In genomic region chr19:48674921-48675824, GRCh38 we compare ENCODE assay signal across 8 cellular contexts. TPM values are rescaled to one million over a fixed set of nuclear protein-coding genes. Genes with fewer than 3 reads are reported as not detected.
A peak's percentile ranks its signal among the peaks of the same experiment; 100 is the strongest.
DNase-seq lines count a peak whose midpoint lies in the region; ATAC-seq and TF ChIP-seq lines count a peak whose summit lies in the region.

No MANE protein-coding gene starts in this region.

- DNase-seq in AG04450 (ENCODE audit: low read depth, low spot score) (no peak), GM23338 (ENCODE audit: low spot score) (peak; percentile 97), NCI-H510A treated with DMSO at 0.1 percent for 48 hours (lab: John Stamatoyannopoulos, UW) (peak; percentile 85), chondrocyte (ENCODE audit: low spot score) (no peak), left colon (peak; percentile 83)
- DNase-seq in activated CD4-positive, alpha-beta T cell treated with anti-CD3 and anti-CD28 coated beads for 4 hours = peak; percentile 67 to 79
- DNase-seq in stimulated activated CD4-positive, alpha-beta T cell treated with anti-CD3 and anti-CD28 coated beads, Interleukin-2, amount 100 ng/mL, for 4 hours (ENCODE audit: low read depth) = peak; percentile 65

- TF ChIP-seq CTCF in AG04450 (IDR thresholded peaks at IDR 0.05; ENCODE audit: low read depth, low read length) = peak; percentile 86
- TF ChIP-seq CTCF in GM23338 (conservative IDR thresholded peaks at IDR 0.05; ENCODE audit: low read depth in 2 of 2) = peak; percentile 84 to 90
- TF ChIP-seq CTCF in chondrocyte (IDR thresholded peaks at IDR 0.05) = peak; percentile 91

- H3K27ac ChIP-seq in AG04450 (ENCODE audit: low read depth, low read length) (no peak overlapping the region), GM23338 (ENCODE audit: low read depth) (no peak overlapping the region)

- no peaks in the 10 kb centered on the region for H3K36me3 ChIP-seq in GM23338 (ENCODE audit: insufficient read depth)

- H3K4me3 ChIP-seq in AG04450 (ENCODE audit: low read depth, low read length) (no peak overlapping the region), GM23338 (no peak overlapping the region; the same call in 1 of the 2 replicates)

- no peaks in the 10 kb centered on the region for H3F3A ChIP-seq in GM23338 (replicated peaks; ENCODE audit: low read depth)

- CTCF ChIA-PET in AG04450 (lab: Charles Lee) = interaction anchor here (0.5 to 2.3 kb wide), 21 partner anchors 10 to 117 kb away, joined by 3 to 22 read pairs (median 4); partner anchors contain the start of genes CA11 and FUT2

- no peaks in the 10 kb centered on the region for H3K9me2 ChIP-seq in GM23338 (ENCODE audit: insufficient read depth)

- H3K4me3 Mint-ChIP-seq in GM23338 = peak overlapping the region; percentile 33; the same call in 1 of the 3 replicates
- H3K4me3 Mint-ChIP-seq in chondrocyte (ENCODE audit: unreplicated experiment) = no peak overlapping the region

- H3K27ac Mint-ChIP-seq in GM23338 (0 out of 2 replicates have a peak overlapping the region, but pooled peaks have one; percentile 27), chondrocyte (ENCODE audit: unreplicated experiment) (no peak overlapping the region)

- no peaks in the 10 kb centered on the region for H3K36me3 Mint-ChIP-seq in GM23338 (ENCODE audit: low read depth)
- H3K36me3 Mint-ChIP-seq in chondrocyte (ENCODE audit: low read depth) = no peaks in the 10 kb centered on the region

- peak overlapping the region; percentile 75; the same call in 1 of the 2 replicates for H3K4me2 ChIP-seq in GM23338

- peaks cover 23% of the 10 kb centered on the region for H3K27me3 Mint-ChIP-seq in GM23338 (ENCODE audit: insufficient read depth, low read depth, poor library complexity)
- no peaks in the 10 kb centered on the region for H3K27me3 Mint-ChIP-seq in chondrocyte (ENCODE audit: low read depth)

- H3K79me2 ChIP-seq in GM23338 (replicated peaks; ENCODE audit: insufficient read depth) = no peaks in the 10 kb centered on the region

- peaks cover 33% of the 10 kb centered on the region for H3K4me1 Mint-ChIP-seq in GM23338
- H3K4me1 Mint-ChIP-seq in chondrocyte (ENCODE audit: low read depth) = peaks cover 7% of the 10 kb centered on the region

- H3K9me3 Mint-ChIP-seq in GM23338 = no peaks in the 10 kb centered on the region
- no peaks in the 10 kb centered on the region for H3K9me3 Mint-ChIP-seq in chondrocyte (ENCODE audit: low read depth)

- POLR2A ChIA-PET in AG04450 (lab: Yijun Ruan, JAX) = no interaction called here

- peak overlapping the region; percentile 96; the same call in 1 of the 2 replicates for H2AFZ ChIP-seq in GM23338

- peak; percentile 79 for ATAC-seq in GM23338
- ATAC-seq in left colon = peak; percentile 57
- no peak for ATAC-seq in GM19397 (IDR thresholded peaks at IDR 0.05; ENCODE audit: unreplicated experiment)

- peaks cover 7% of the 10 kb centered on the region for H3K27me3 ChIP-seq in AG04450 (ENCODE audit: control insufficient read depth, insufficient read depth, low read length)
- no peaks in the 10 kb centered on the region for H3K27me3 ChIP-seq in GM23338 (ENCODE audit: insufficient read depth)

- intact Hi-C loops in left colon (cut with DNase I, micrococcal nuclease) = no loop called here

- peaks cover 23% of the 10 kb centered on the region for H3K4me1 ChIP-seq in GM23338 (ENCODE audit: insufficient read depth)

- no peaks in the 10 kb centered on the region for H4K20me1 ChIP-seq in GM23338 (replicated peaks; ENCODE audit: insufficient read depth)

- peaks cover 3% of the 10 kb centered on the region; the same call in 1 of the 2 replicates for H3K9me3 ChIP-seq in AG04450 (ENCODE audit: control insufficient read depth, insufficient read depth, low read length)

TF ChIP-seq in GM23338, 12 proteins besides CTCF, POLR2A, EP300 and RAD21:
- TF ChIP-seq JUNB (IDR thresholded peaks at IDR 0.05; ENCODE audit: unreplicated experiment) (no peak), REST (IDR thresholded peaks at IDR 0.05; ENCODE audit: unreplicated experiment) (no peak), STAT1 (IDR thresholded peaks at IDR 0.05; ENCODE audit: unreplicated experiment) (no peak), ZNF331 (CRISPR knock-in tag; IDR thresholded peaks at IDR 0.05; ENCODE audit: low read depth) (no peak), CREB1 (CRISPR knock-in tag; IDR thresholded peaks at IDR 0.05; ENCODE audit: low read depth) (no peak), NANOG (IDR thresholded peaks at IDR 0.05; ENCODE audit: borderline replicate concordance) (no peak), ZNF114 (CRISPR knock-in tag; IDR thresholded peaks at IDR 0.05) (no peak)
- TF ChIP-seq, protein P1, sequence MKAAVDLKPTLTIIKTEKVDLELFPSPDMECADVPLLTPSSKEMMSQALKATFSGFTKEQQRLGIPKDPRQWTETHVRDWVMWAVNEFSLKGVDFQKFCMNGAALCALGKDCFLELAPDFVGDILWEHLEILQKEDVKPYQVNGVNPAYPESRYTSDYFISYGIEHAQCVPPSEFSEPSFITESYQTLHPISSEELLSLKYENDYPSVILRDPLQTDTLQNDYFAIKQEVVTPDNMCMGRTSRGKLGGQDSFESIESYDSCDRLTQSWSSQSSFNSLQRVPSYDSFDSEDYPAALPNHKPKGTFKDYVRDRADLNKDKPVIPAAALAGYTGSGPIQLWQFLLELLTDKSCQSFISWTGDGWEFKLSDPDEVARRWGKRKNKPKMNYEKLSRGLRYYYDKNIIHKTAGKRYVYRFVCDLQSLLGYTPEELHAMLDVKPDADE (IDR thresholded peaks at IDR 0.05) = no peak

RNA-seq across cellular contexts. Expression of gene NTN5, which starts 2.4 kb away (rescaled TPM):
- polyA plus RNA-seq in AG04450 (2011; rRNA removed) (0.04 and 0.10 TPM in 2 replicates), GM23338 (2016; fragmentation: Nextera tagmentation; extraction: Ambion mirVana) (0.38 and 0.52 TPM in 2 replicates)
- 0.17 TPM in 1 of 2 replicates, not detected in the other for polyA minus RNA-seq in AG04450 (2011; rRNA and poly(A)+ RNA removed)
- total RNA-seq in GM23338 (2014; rRNA removed; shearing (Covaris generic)) = 0.82 and 0.94 TPM in 2 replicates
- total RNA-seq in chondrocyte (0.97 to 1.1 TPM (median 1.1 TPM) in 3 replicates), left colon (under 1 TPM; 0.49 to 0.53 TPM)

RNA-seq across cellular contexts. Expression of gene FUT2, which starts 20.6 kb away (rescaled TPM):
- not detected in 2 replicates for polyA plus RNA-seq in AG04450 (2011; rRNA removed)
- polyA minus RNA-seq in AG04450 (2011; rRNA and poly(A)+ RNA removed) = not detected in 2 replicates
- 2.2 and 5.6 TPM in 2 replicates for total RNA-seq in GM23338 (2014; rRNA removed; shearing (Covaris generic))
- 4.8 and 5.0 TPM in 2 replicates for polyA plus RNA-seq in GM23338 (2016; fragmentation: Nextera tagmentation; extraction: Ambion mirVana)
- not detected in 3 replicates for total RNA-seq in chondrocyte
- total RNA-seq in left colon = 100 to 1,000 TPM in 1 of 2 donors, 10 to 100 TPM in 1; 74.3 to 147 TPM

RNA-seq across cellular contexts. Expression of gene CA11, which starts 29.2 kb away (rescaled TPM):
- polyA plus RNA-seq in AG04450 (2011; rRNA removed) (3.7 and 4.3 TPM in 2 replicates), GM23338 (2016; fragmentation: Nextera tagmentation; extraction: Ambion mirVana) (29.7 and 38.8 TPM in 2 replicates)
- 1.1 and 1.5 TPM in 2 replicates for polyA minus RNA-seq in AG04450 (2011; rRNA and poly(A)+ RNA removed)
- 8.8 and 9.8 TPM in 2 replicates for total RNA-seq in GM23338 (2014; rRNA removed; shearing (Covaris generic))
- total RNA-seq in chondrocyte (8.1 to 14.1 TPM (median 9.1 TPM) in 3 replicates), left colon (1 to 10 TPM; 1.7 to 4.2 TPM)

RNA-seq across cellular contexts. Expression of gene DBP, which starts 38.0 kb away (rescaled TPM):
- 3.4 and 4.0 TPM in 2 replicates for polyA plus RNA-seq in AG04450 (2011; rRNA removed)
- 3.9 and 4.5 TPM in 2 replicates for polyA minus RNA-seq in AG04450 (2011; rRNA and poly(A)+ RNA removed)
- 5.7 and 5.9 TPM in 2 replicates for total RNA-seq in GM23338 (2014; rRNA removed; shearing (Covaris generic))
- polyA plus RNA-seq in GM23338 (2016; fragmentation: Nextera tagmentation; extraction: Ambion mirVana) = 5.0 and 6.3 TPM in 2 replicates
- total RNA-seq in chondrocyte = 2.1 to 6.2 TPM (median 3.9 TPM) in 3 replicates
- 10 to 100 TPM in 1 of 2 donors, 1 to 10 TPM in 1; 6.9 to 14.6 TPM for total RNA-seq in left colon

RNA-seq across cellular contexts. Expression of gene MAMSTR, which starts 44.4 kb away (rescaled TPM):
- polyA plus RNA-seq in AG04450 (2011; rRNA removed) (0.58 and 0.68 TPM in 2 replicates), GM23338 (2016; fragmentation: Nextera tagmentation; extraction: Ambion mirVana) (2.0 and 2.5 TPM in 2 replicates)
- 1.1 TPM in 2 replicates for polyA minus RNA-seq in AG04450 (2011; rRNA and poly(A)+ RNA removed)
- total RNA-seq in GM23338 (2014; rRNA removed; shearing (Covaris generic)) = 0.39 and 1.9 TPM in 2 replicates
- total RNA-seq in chondrocyte (1.6 to 2.9 TPM (median 1.7 TPM) in 3 replicates), left colon (under 1 TPM; 0.64 to 0.67 TPM)

Comparison
In these comparisons a context has a peak if more than half of its experiments do, and no peak if none do; other contexts are left out.
1. DNase-seq: peak in GM23338 (single experiment), NCI-H510A treated with DMSO at 0.1 percent for 48 hours (single experiment), activated CD4-positive, alpha-beta T cell treated with anti-CD3 and anti-CD28 coated beads for 4 hours (2 of 2), left colon (2 of 2) and stimulated activated CD4-positive, alpha-beta T cell treated with anti-CD3 and anti-CD28 coated beads, Interleukin-2, amount 100 ng/mL, for 4 hours (single experiment); none in AG04450 (single experiment) and chondrocyte (single experiment).
2. RNA of gene FUT2, which starts 20.6 kb away (total RNA-seq): 74.3 to 147 TPM in left colon; 2.2 to 5.6 TPM in GM23338 and not detected in chondrocyte; every median in the first group is over 10 times any median in the second.
3. Peak in every context shown above with its lines, with median percentiles within 50 percentile points of each other: CTCF ChIP-seq.